Comparison of ENCODE assay signal across 19 cellular contexts in genomic region chr1:32948082-32948722, GRCh38. TPM values are rescaled to one million over a fixed set of nuclear protein-coding genes. Genes with fewer than 3 reads are reported as not detected.
DNase-seq lines count a peak whose midpoint lies in the region; ATAC-seq and TF ChIP-seq lines count a peak whose summit lies in the region.
"Had no signal": no experiment of that assay in that cellular context is flagged by ENCODE, and none has a peak within 500 bp of the region (broad histone marks: within the 10 kb centered on the region; RNA-seq: fewer than 3 reads in every experiment).

No MANE protein-coding gene starts in this region.

- peaks cover 5% of the 10 kb centered on the region; the same call in 1 of the 2 replicates for H3F3A ChIP-seq in MM.1S (ENCODE audit: insufficient read depth, low read length)

- H3K4me3 Mint-ChIP-seq in stimulated activated effector memory CD8-positive, alpha-beta T cell treated with anti-CD3 and anti-CD28 coated beads, Interleukin-12 subunit alpha, Interleukin-12 subunit beta, amount 100 ng/mL, for 72 hours = no peak overlapping the region
- H3K4me3 Mint-ChIP-seq: activated CD8-positive, alpha-beta T cell treated with anti-CD3 and anti-CD28 coated beads, Interleukin-2, amount 10 ng/mL, durations not matched to agents 7 days and 5 days; dendritic cell treated with granulocyte-macrophage colony-stimulating factor and Interleukin-4, amounts not matched to agents 40 ng/mL and 50 ng/mL, for 4 days; stimulated activated naive CD8-positive, alpha-beta T cell treated with anti-CD3 and anti-CD28 coated beads, Interleukin-15, amount 100 ng/mL, for 72 hours had no signal

- no peaks in the 10 kb centered on the region for H3K9me3 Mint-ChIP-seq in stimulated activated effector memory CD8-positive, alpha-beta T cell treated with anti-CD3 and anti-CD28 coated beads, Interleukin-12 subunit alpha, Interleukin-12 subunit beta, amount 100 ng/mL, for 72 hours
- H3K9me3 Mint-ChIP-seq: dendritic cell treated with granulocyte-macrophage colony-stimulating factor and Interleukin-4, amounts not matched to agents 40 ng/mL and 50 ng/mL, for 4 days; stimulated activated naive CD8-positive, alpha-beta T cell treated with anti-CD3 and anti-CD28 coated beads, Interleukin-15, amount 100 ng/mL, for 72 hours had no signal

- H3K4me2 ChIP-seq in MM.1S (ENCODE audit: low read depth, low read length) = no peak overlapping the region

- H2AFZ ChIP-seq in MM.1S (ENCODE audit: low read length) = no peak overlapping the region

- H4K20me1 ChIP-seq in MM.1S (ENCODE audit: insufficient read depth, low read length) = no peaks in the 10 kb centered on the region; the same call in 1 of the 2 replicates

- WGBS in adrenal gland, 4 donors = 75 to 80% (median 78%) methylated on average over 4 of the region's 4 CpGs

- peaks cover 24% of the 10 kb centered on the region for H3K4me1 Mint-ChIP-seq in stimulated activated effector memory CD8-positive, alpha-beta T cell treated with anti-CD3 and anti-CD28 coated beads, Interleukin-12 subunit alpha, Interleukin-12 subunit beta, amount 100 ng/mL, for 72 hours

- H3K36me3 ChIP-seq in adrenal gland (replicated peaks in 1 of 2) (peaks cover 0 to 34% of the 10 kb centered on the region in 2 donors), left lung (peaks cover 0 to 68% of the 10 kb centered on the region in 2 donors), MM.1S (replicated peaks; ENCODE audit: insufficient read depth, low read length) (no peaks in the 10 kb centered on the region)
- H3K36me3 ChIP-seq: ovary had no signal

- H3K9ac ChIP-seq in MM.1S (ENCODE audit: low read length) = no peak overlapping the region

- H3K27ac ChIP-seq in adrenal gland (peak overlapping the region in 4 of 5 donors; percentile 32 to 63 (median 46)), left lung (peak overlapping the region; percentile 51 to 59), MM.1S (ENCODE audit: low read length) (no peak overlapping the region)
- H3K27ac ChIP-seq: ovary, WERI-Rb-1 had no signal

- peaks cover 95% of the 10 kb centered on the region for H3K36me3 Mint-ChIP-seq in stimulated activated effector memory CD8-positive, alpha-beta T cell treated with anti-CD3 and anti-CD28 coated beads, Interleukin-12 subunit alpha, Interleukin-12 subunit beta, amount 100 ng/mL, for 72 hours

- DNase-seq in EH (ENCODE audit: low read depth) (peak; percentile 6), adrenal gland (no peak), left lung (no peak), HCEC 1CT (no peak), MM.1S (no peak), Kasumi-1 (lab: John Stamatoyannopoulos, UW) (no peak)
- no peak for DNase-seq in stimulated activated effector memory CD8-positive, alpha-beta T cell treated with anti-CD3 and anti-CD28 coated beads, Interleukin-12 subunit alpha, Interleukin-12 subunit beta, amount 100 ng/mL, for 72 hours (ENCODE audit: low spot score in 2 of 2)
- DNase-seq: activated CD8-positive, alpha-beta T cell treated with anti-CD3 and anti-CD28 coated beads, Interleukin-2, amount 10 ng/mL, durations not matched to agents 7 days and 5 days; amygdala; islet precursor cell; mucosa of descending colon; NCI-H2029; NCI-H748 treated with DMSO at 0.1 percent for 48 hours; ovary; stimulated activated naive CD8-positive, alpha-beta T cell treated with anti-CD3 and anti-CD28 coated beads, Interleukin-15, amount 100 ng/mL, for 72 hours; WERI-Rb-1 had no signal

- H3K79me2 ChIP-seq in MM.1S (ENCODE audit: low read length) = peaks cover 14% of the 10 kb centered on the region

- H3K27ac Mint-ChIP-seq in stimulated activated effector memory CD8-positive, alpha-beta T cell treated with anti-CD3 and anti-CD28 coated beads, Interleukin-12 subunit alpha, Interleukin-12 subunit beta, amount 100 ng/mL, for 72 hours = peak overlapping the region; percentile 7
- H3K27ac Mint-ChIP-seq: activated CD8-positive, alpha-beta T cell treated with anti-CD3 and anti-CD28 coated beads, Interleukin-2, amount 10 ng/mL, durations not matched to agents 7 days and 5 days; dendritic cell treated with granulocyte-macrophage colony-stimulating factor and Interleukin-4, amounts not matched to agents 40 ng/mL and 50 ng/mL, for 4 days had no signal

- no peaks in the 10 kb centered on the region for H3K27me3 ChIP-seq in adrenal gland
- no peaks in the 10 kb centered on the region for H3K27me3 ChIP-seq in left lung
- H3K27me3 ChIP-seq in MM.1S (replicated peaks; ENCODE audit: insufficient read depth, low read length) = no peaks in the 10 kb centered on the region
- H3K27me3 ChIP-seq: esophagus muscularis mucosa, ovary had no signal

- intact Hi-C loops in adrenal gland (cut with DNase I) = loop anchor here in 1 of 2 donors (10.0 kb wide), 1 partner anchor 57 kb away; no protein-coding TSS in a partner anchor
- intact Hi-C loops in left lung (cut with DNase I) = no loop called here

- peaks cover 9 to 37% of the 10 kb centered on the region in 2 donors for H3K4me1 ChIP-seq in adrenal gland (replicated peaks in 1 of 2)
- H3K4me1 ChIP-seq in left lung = peaks cover 0 to 39% of the 10 kb centered on the region in 2 donors
- H3K4me1 ChIP-seq in MM.1S (ENCODE audit: low read length) = peaks cover 21% of the 10 kb centered on the region

- ATAC-seq in left lung = peak; percentile 83
- ATAC-seq in stimulated activated effector memory CD8-positive, alpha-beta T cell treated with anti-CD3 and anti-CD28 coated beads, Interleukin-12 subunit alpha, Interleukin-12 subunit beta, amount 100 ng/mL, for 72 hours = no peak
- ATAC-seq in GM19455 (IDR thresholded peaks at IDR 0.05; ENCODE audit: unreplicated experiment) = no peak
- ATAC-seq: activated CD8-positive, alpha-beta T cell treated with anti-CD3 and anti-CD28 coated beads, Interleukin-2, amount 10 ng/mL, durations not matched to agents 7 days and 5 days; stimulated activated naive CD8-positive, alpha-beta T cell treated with anti-CD3 and anti-CD28 coated beads, Interleukin-15, amount 100 ng/mL, for 72 hours had no signal

- no peak overlapping the region for H3K4me3 ChIP-seq in adrenal gland
- no peak overlapping the region for H3K4me3 ChIP-seq in left lung
- H3K4me3 ChIP-seq in MM.1S (ENCODE audit: low read length) = no peak overlapping the region
- H3K4me3 ChIP-seq: esophagus muscularis mucosa, mucosa of descending colon, ovary had no signal

- no peaks in the 10 kb centered on the region for H3K9me2 ChIP-seq in MM.1S (replicated peaks; ENCODE audit: insufficient read depth, low read length)

- no peak for TF ChIP-seq CTCF in adrenal gland (IDR thresholded peaks at IDR 0.05)
- TF ChIP-seq CTCF in left lung (IDR thresholded peaks at IDR 0.05) = no peak
- no peak for TF ChIP-seq CTCF in MM.1S (IDR thresholded peaks at IDR 0.05; ENCODE audit: low read length)

- H3K9me3 ChIP-seq in adrenal gland (replicated peaks in 1 of 3) (no peaks in the 10 kb centered on the region), left lung (no peaks in the 10 kb centered on the region), MM.1S (replicated peaks; ENCODE audit: insufficient read depth, low read length) (no peaks in the 10 kb centered on the region)
- H3K9me3 ChIP-seq: esophagus muscularis mucosa, mucosa of descending colon, ovary had no signal

- TF ChIP-seq POLR2A in adrenal gland (IDR thresholded peaks at IDR 0.05) = no peak

RNA-seq across cellular contexts. Expression of gene RNF19B, which starts 16.4 kb away (rescaled TPM):
- total RNA-seq in adrenal gland (10 to 100 TPM; 16.9 to 36.5 (median 26.0) TPM), left lung (10 to 100 TPM; 37.8 to 46.0 TPM)
- 10 to 100 TPM in 1 of 3 donors, 1 to 10 TPM in 2; 4.7 to 10.5 (median 6.7) TPM for polyA plus RNA-seq in adrenal gland

RNA-seq across cellular contexts. Expression of gene TMEM54, which starts 47.0 kb away (rescaled TPM):
- total RNA-seq in adrenal gland (100 to 1,000 TPM in 1 of 8 donors, 10 to 100 TPM in 7; 16.3 to 123 (median 22.7) TPM), left lung (10 to 100 TPM; 29.3 to 87.0 TPM)
- polyA plus RNA-seq in adrenal gland = 10 to 100 TPM in 2 of 3 donors, 1 to 10 TPM in 1; 4.1 to 23.2 (median 19.2) TPM
- total RNA-seq: activated CD8-positive, alpha-beta T cell treated with anti-CD3 and anti-CD28 coated beads, Interleukin-2, amount 10 ng/mL, durations not matched to agents 7 days and 5 days had no signal
